In genomic region chr2:46769809-46770208, GRCh38 we compare ENCODE assay signal across 1 cellular context.
TF ChIP-seq lines count a peak whose summit lies in the region.

No MANE protein-coding gene starts in this region.

TF ChIP-seq in SK-N-SH, 30 proteins besides CTCF, POLR2A, EP300 and RAD21 (continued from another document):
- TF ChIP-seq REST (IDR thresholded peaks at IDR 0.05; ENCODE audit: low read depth, low read length) = no peak
- no peak for TF ChIP-seq FOXJ3 (CRISPR knock-in tag; IDR thresholded peaks at IDR 0.05)
- no peak for TF ChIP-seq MAX (IDR thresholded peaks at IDR 0.05; ENCODE audit: low read depth)
- TF ChIP-seq MEF2A (IDR thresholded peaks at IDR 0.05; ENCODE audit: borderline replicate concordance, low read depth) = no peak
- TF ChIP-seq EZH2phosphoT487 (IDR thresholded peaks at IDR 0.05; ENCODE audit: borderline replicate concordance, low read depth) = no peak
- TF ChIP-seq MXI1 (IDR thresholded peaks at IDR 0.05; ENCODE audit: low read depth, low read length) = no peak
- TF ChIP-seq CHD2 (IDR thresholded peaks at IDR 0.05; ENCODE audit: low read length, partially characterized antibody) = no peak
- TF ChIP-seq FOXM1 (IDR thresholded peaks at IDR 0.05; ENCODE audit: low read depth) = no peak
